In the genomic region with DNA sequence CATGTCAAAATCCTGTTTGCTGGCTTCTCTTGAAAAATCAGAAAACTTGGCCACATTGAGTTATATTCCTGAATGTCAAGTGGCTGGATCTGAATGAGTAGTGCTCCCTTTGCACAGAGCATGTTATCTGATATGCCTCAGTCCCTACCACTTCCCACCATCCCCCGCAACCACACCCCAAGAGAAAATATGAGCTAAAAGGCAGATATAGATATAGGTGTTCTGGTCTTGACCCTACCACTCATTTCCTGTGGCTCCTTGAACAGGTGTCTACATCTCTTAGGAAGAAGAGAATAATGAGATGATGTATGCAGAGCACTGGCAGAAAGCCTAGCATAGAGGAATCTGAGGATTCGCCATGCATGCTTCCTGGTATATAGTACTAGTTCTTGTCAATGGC, we compare ENCODE assay signal across 1 cellular context.
A peak's percentile ranks its signal among the peaks of the same experiment; 100 is the strongest.
TF ChIP-seq lines count a peak whose summit lies in the region.

No MANE protein-coding gene starts in this region.

TF ChIP-seq in GM12878, 131 proteins besides CTCF, POLR2A, EP300 and RAD21:
- no peak for TF ChIP-seq PKNOX1 (IDR thresholded peaks at IDR 0.05)
- TF ChIP-seq RUNX3 (IDR thresholded peaks at IDR 0.05; ENCODE audit: low read length): peak; percentile 19; the same call in 1 of the 2 replicates
- TF ChIP-seq, protein P1, sequence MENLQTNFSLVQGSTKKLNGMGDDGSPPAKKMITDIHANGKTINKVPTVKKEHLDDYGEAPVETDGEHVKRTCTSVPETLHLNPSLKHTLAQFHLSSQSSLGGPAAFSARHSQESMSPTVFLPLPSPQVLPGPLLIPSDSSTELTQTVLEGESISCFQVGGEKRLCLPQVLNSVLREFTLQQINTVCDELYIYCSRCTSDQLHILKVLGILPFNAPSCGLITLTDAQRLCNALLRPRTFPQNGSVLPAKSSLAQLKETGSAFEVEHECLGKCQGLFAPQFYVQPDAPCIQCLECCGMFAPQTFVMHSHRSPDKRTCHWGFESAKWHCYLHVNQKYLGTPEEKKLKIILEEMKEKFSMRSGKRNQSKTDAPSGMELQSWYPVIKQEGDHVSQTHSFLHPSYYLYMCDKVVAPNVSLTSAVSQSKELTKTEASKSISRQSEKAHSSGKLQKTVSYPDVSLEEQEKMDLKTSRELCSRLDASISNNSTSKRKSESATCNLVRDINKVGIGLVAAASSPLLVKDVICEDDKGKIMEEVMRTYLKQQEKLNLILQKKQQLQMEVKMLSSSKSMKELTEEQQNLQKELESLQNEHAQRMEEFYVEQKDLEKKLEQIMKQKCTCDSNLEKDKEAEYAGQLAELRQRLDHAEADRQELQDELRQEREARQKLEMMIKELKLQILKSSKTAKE (IDR thresholded peaks at IDR 0.05; ENCODE audit: low read depth, poor library complexity, severe bottlenecking): no peak
- no peak for TF ChIP-seq ZNF384 (IDR thresholded peaks at IDR 0.05; ENCODE audit: borderline replicate concordance, low read depth, low read length)
- no peak for TF ChIP-seq SUPT20H (IDR thresholded peaks at IDR 0.05; ENCODE audit: borderline replicate concordance, control insufficient read depth, low read depth, low read length)
- no peak for TF ChIP-seq ESRRA (IDR thresholded peaks at IDR 0.05; ENCODE audit: low read length)
- TF ChIP-seq WRNIP1 (IDR thresholded peaks at IDR 0.05; ENCODE audit: borderline replicate concordance, low read depth, low read length): no peak
- no peak for TF ChIP-seq HSF1 (IDR thresholded peaks at IDR 0.05; ENCODE audit: low read depth, low read length)
- TF ChIP-seq, protein P2, sequence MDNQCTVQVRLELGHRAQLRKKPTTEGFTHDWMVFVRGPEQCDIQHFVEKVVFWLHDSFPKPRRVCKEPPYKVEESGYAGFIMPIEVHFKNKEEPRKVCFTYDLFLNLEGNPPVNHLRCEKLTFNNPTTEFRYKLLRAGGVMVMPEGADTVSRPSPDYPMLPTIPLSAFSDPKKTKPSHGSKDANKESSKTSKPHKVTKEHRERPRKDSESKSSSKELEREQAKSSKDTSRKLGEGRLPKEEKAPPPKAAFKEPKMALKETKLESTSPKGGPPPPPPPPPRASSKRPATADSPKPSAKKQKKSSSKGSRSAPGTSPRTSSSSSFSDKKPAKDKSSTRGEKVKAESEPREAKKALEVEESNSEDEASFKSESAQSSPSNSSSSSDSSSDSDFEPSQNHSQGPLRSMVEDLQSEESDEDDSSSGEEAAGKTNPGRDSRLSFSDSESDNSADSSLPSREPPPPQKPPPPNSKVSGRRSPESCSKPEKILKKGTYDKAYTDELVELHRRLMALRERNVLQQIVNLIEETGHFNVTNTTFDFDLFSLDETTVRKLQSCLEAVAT (IDR thresholded peaks at IDR 0.05): no peak
